27 cellular contexts compared by ENCODE assay signal in the genomic region with DNA sequence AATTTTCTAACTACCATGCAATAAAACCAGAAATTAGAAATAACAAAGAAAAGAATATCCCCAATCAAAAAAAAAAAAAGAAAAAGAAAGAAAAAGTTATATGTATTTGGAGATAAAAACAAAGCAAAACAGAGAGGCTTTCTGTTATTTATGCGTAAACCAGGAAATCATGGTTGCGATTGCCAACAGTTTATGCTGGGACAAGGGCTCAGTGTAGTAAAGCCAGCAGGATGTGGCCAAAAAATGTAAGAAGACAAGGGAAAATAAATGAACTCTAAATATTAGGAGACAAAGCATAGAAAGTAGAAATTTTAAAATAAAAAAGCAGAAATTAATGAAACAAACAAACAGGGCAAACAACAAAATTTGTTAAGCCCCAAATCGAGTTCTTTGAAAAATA. TPM values are rescaled to one million over a fixed set of nuclear protein-coding genes. Genes with fewer than 3 reads are reported as not detected.
"Had no signal": no experiment of that assay in that cellular context is flagged by ENCODE, and none has a peak within 500 bp of the region (broad histone marks: within the 10 kb centered on the region; RNA-seq: fewer than 3 reads in every experiment).

No MANE protein-coding gene starts in this region.

- FAIRE-seq: urothelium cell line had no signal

- DNase-seq: stimulated activated CD4-positive, alpha-beta T cell treated with anti-CD3 and anti-CD28 coated beads, Interleukin-2, amount 100 ng/mL, for 48 hours; stimulated activated CD4-positive, alpha-beta T cell treated with anti-CD3 and anti-CD28 coated beads, Interleukin-4, amount 100 ng/mL, for 1 hour; stimulated activated CD4-positive, alpha-beta T cell treated with anti-CD3 and anti-CD28 coated beads, Interleukin-4, amount 100 ng/mL, for 24 hours; stimulated activated CD4-positive, alpha-beta T cell treated with anti-CD3 and anti-CD28 coated beads, Interleukin-4, amount 100 ng/mL, for 4 hours; stimulated activated CD8-positive, alpha-beta memory T cell treated with anti-CD3 and anti-CD28 coated beads, Interleukin-4, amount 100 ng/mL, for 48 hours; stimulated activated naive B cell treated with anti-CD40 and anti-IgM and Interleukin-4, amounts not matched to agents 10 μg/mL and 1 μg/mL and 100 μg/mL, for 72 hours; stimulated activated naive CD4-positive, alpha-beta T cell; stimulated activated naive CD4-positive, alpha-beta T cell treated with Interleukin-2 at 50 U/mL for 16 hours; stimulated activated naive CD8-positive, alpha-beta T cell treated with anti-CD3 and anti-CD28 coated beads, Interleukin-15, amount 100 ng/mL, for 72 hours; stimulated activated naive CD8-positive, alpha-beta T cell treated with anti-CD3 and anti-CD28 coated beads, Interleukin-15, Interleukin-2, amounts not matched to agents 100 U/mL and 50 U/mL, for 24 hours; stomach; substantia nigra; testis; thyroid gland; tibial artery; transverse colon; trophoblast cell; upper lobe of left lung; upper lobe of right lung; uterus had no signal

- ATAC-seq: stimulated activated effector memory CD8-positive, alpha-beta T cell treated with anti-CD3 and anti-CD28 coated beads, Interleukin-12 subunit alpha, Interleukin-12 subunit beta, amount 100 ng/mL, for 72 hours; stimulated activated memory B cell treated with anti-CD40 and anti-IgM and Interleukin-4, amounts not matched to agents 10 μg/mL and 1 μg/mL and 100 μg/mL, for 72 hours; stimulated activated naive B cell treated with anti-CD40 and anti-IgM and Interleukin-4, amounts not matched to agents 10 μg/mL and 1 μg/mL and 100 μg/mL, for 72 hours; stimulated activated naive CD8-positive, alpha-beta T cell treated with anti-CD3 and anti-CD28 coated beads, Interleukin-15, amount 100 ng/mL, for 72 hours; stimulated activated naive CD8-positive, alpha-beta T cell treated with anti-CD3 and anti-CD28 coated beads, Interleukin-15, Interleukin-2, amounts not matched to agents 100 U/mL and 50 U/mL, for 24 hours; upper lobe of right lung had no signal

RNA-seq across cellular contexts. Expression of a gene that starts 27.2 kb away (rescaled TPM):
- total RNA-seq: stomach, temporal lobe, upper lobe of left lung, upper lobe of right lung, ureter, urinary bladder, vagina had no signal
